ENCODE assay signal across 13 cellular contexts in the genomic region with DNA sequence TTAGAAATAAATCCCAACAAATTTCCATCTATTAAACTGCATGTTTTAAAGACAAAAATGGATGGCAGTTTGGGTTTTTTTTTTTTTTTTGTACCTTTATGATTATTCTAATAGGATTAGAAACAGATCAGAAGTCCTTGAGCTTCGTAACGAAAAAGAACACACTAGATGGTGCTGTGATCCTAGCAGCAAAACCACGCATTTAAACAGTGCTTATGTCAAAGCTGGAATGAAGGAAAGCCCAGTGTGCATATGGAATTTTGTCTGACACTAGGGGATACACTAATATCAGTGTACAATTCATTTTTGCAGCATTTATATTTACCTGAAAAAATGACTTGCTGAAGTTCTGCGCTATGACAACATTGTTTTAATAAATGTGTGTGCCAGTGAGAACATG.
DNase-seq lines count a peak whose midpoint lies in the region; ATAC-seq, FAIRE-seq and TF ChIP-seq lines count a peak whose summit lies in the region.
"Had no signal": no experiment of that assay in that cellular context is flagged by ENCODE, and none has a peak within 500 bp of the region (broad histone marks: within the 10 kb centered on the region; RNA-seq: fewer than 3 reads in every experiment).

No MANE protein-coding gene starts in this region.

- no peak for TF ChIP-seq EP300 in upper lobe of left lung (IDR thresholded peaks at IDR 0.05)

- WGBS in upper lobe of left lung, 2 donors, result 78 to 81% methylated on average over 4 of the region's 4 CpGs

- H3K4me1 ChIP-seq in foreskin keratinocyte (no peaks in the 10 kb centered on the region), upper lobe of left lung (no peaks in the 10 kb centered on the region)

- DNase-seq in AG04450 (ENCODE audit: low read depth, low spot score) (no peak), H54 (ENCODE audit: insufficient read length, low spot score) (no peak), foreskin keratinocyte (no peak), upper lobe of left lung (no peak)
- no peak for DNase-seq in activated naive CD4-positive, alpha-beta T cell (lab: John Stamatoyannopoulos, UW)
- DNase-seq: Calu3; occipital lobe; stimulated activated CD4-positive, alpha-beta T cell treated with anti-CD3 and anti-CD28 coated beads, Interleukin-2, amount 100 ng/mL, for 48 hours had no signal

- H3K36me3 ChIP-seq in upper lobe of left lung, result no peaks in the 10 kb centered on the region

- TF ChIP-seq POLR2A in H54 (IDR thresholded peaks at IDR 0.05; ENCODE audit: low read depth, low read length), result no peak
- TF ChIP-seq POLR2A in upper lobe of left lung (IDR thresholded peaks at IDR 0.05), result no peak

- no peak for ATAC-seq in foreskin keratinocyte
- no peak for ATAC-seq in HG03432 (IDR thresholded peaks at IDR 0.05; ENCODE audit: unreplicated experiment)
- no peak for ATAC-seq in HG03135 (IDR thresholded peaks at IDR 0.05; ENCODE audit: unreplicated experiment)
- ATAC-seq in upper lobe of left lung (ENCODE audit: low FRiP score in 2 of 2), result no peak
- ATAC-seq: left lobe of liver had no signal

- H3K9me3 ChIP-seq in AG04450 (ENCODE audit: control insufficient read depth, insufficient read depth, low read length), result no peaks in the 10 kb centered on the region
- H3K9me3 ChIP-seq in upper lobe of left lung, result no peaks in the 10 kb centered on the region

- POLR2A ChIA-PET in AG04450 (lab: Yijun Ruan, JAX), result no interaction called here

- H3K27me3 ChIP-seq in AG04450 (ENCODE audit: control insufficient read depth, insufficient read depth, low read length) (no peaks in the 10 kb centered on the region), foreskin keratinocyte (no peaks in the 10 kb centered on the region), upper lobe of left lung (no peaks in the 10 kb centered on the region)

- CTCF ChIA-PET in AG04450 (lab: Charles Lee), result interaction anchor here (0.6 to 1.9 kb wide), 4 partner anchors 229 to 1033 kb away, joined by 3 to 12 read pairs (median 6); partner anchors contain the start of gene VEGFC

- H3K4me3 ChIP-seq in AG04450 (ENCODE audit: low read depth, low read length) (no peak overlapping the region), upper lobe of left lung (no peak overlapping the region)

- peak; percentile 80 for FAIRE-seq in H54 (lab: Jason Lieb, UNC)

- peak; percentile 43 for TF ChIP-seq CTCF in AG04450 (IDR thresholded peaks at IDR 0.05; ENCODE audit: low read depth, low read length)
- peak; percentile 66 for TF ChIP-seq CTCF in VCaP (conservative IDR thresholded peaks at IDR 0.05)
- TF ChIP-seq CTCF in foreskin keratinocyte (conservative IDR thresholded peaks at IDR 0.05), result peak; percentile 38
- no peak for TF ChIP-seq CTCF in upper lobe of left lung (IDR thresholded peaks at IDR 0.05)

- H3K27ac ChIP-seq in AG04450 (ENCODE audit: low read depth, low read length) (no peak overlapping the region), VCaP (no peak overlapping the region), foreskin keratinocyte (no peak overlapping the region), upper lobe of left lung (no peak overlapping the region)
- H3K27ac ChIP-seq: epithelial cell of prostate had no signal

Comparison
In these comparisons a context has a peak if more than half of its experiments do, and no peak if none do; other contexts are left out.
1. CTCF ChIP-seq: peak in AG04450 (single experiment), VCaP (single experiment) and foreskin keratinocyte (single experiment); none in upper lobe of left lung (0 of 6).